ENCODE assay signal across 28 cellular contexts in the genomic region with DNA sequence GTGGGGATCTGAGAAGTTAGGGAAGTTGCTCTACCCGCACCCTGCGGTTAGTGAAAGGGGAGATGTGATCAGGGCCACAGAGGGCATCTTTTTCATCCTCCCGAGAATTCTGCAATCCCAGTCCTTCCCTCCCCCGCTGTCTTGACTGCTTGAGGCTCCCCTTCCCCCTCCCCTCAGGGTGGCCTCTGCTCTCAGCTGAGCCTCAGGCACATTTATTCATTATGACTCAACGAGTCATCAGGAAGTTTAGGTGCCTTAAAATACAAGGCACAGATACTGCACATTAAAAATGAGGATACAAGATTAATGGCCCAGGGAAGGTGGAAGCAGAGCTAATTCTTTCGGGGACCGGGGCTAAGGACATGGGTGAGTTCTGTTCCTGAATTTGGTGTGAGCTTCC.
DNase-seq lines count a peak whose midpoint lies in the region; ATAC-seq and TF ChIP-seq lines count a peak whose summit lies in the region.
"Had no signal": no experiment of that assay in that cellular context is flagged by ENCODE, and none has a peak within 500 bp of the region (broad histone marks: within the 10 kb centered on the region; RNA-seq: fewer than 3 reads in every experiment).

No MANE protein-coding gene starts in this region.

- TF ChIP-seq CTCF in PC-3 (conservative IDR thresholded peaks at IDR 0.05; ENCODE audit: low read depth, low read length): no peak
- TF ChIP-seq CTCF in foreskin fibroblast (IDR thresholded peaks at IDR 0.05; ENCODE audit: low read depth, low read length): no peak

- peak; percentile 46 for DNase-seq in EH (ENCODE audit: low read depth)
- peak; percentile 55 for DNase-seq in PC-3
- peak; percentile 17 to 50 for DNase-seq in foreskin fibroblast
- DNase-seq in stimulated activated effector memory CD8-positive, alpha-beta T cell treated with anti-CD3 and anti-CD28 coated beads, Interleukin-12 subunit alpha, Interleukin-12 subunit beta, amount 100 ng/mL, for 72 hours (ENCODE audit: low spot score in 2 of 2): no peak
- DNase-seq in head of caudate nucleus: no peak
- DNase-seq in NCI-H345 (lab: John Stamatoyannopoulos, UW): no peak
- no peak for DNase-seq in hepatic stellate cell (ENCODE audit: low spot score)
- DNase-seq: activated CD4-positive, alpha-beta memory T cell treated with anti-CD3 and anti-CD28 coated beads, Interleukin-2, amount 10 ng/mL, durations not matched to agents 7 days and 5 days; activated CD4-positive, CD25-positive, alpha-beta regulatory T cell; activated effector memory CD4-positive, alpha-beta T cell treated with Interleukin-2 at 50 U/mL for 16 hours; CD8-positive, alpha-beta memory T cell; effector memory CD4-positive, alpha-beta T cell; foreskin melanocyte; NCI-H1092 treated with DMSO at 0.1 percent for 48 hours; NCI-H1930; NCI-H226; NCI-H748 treated with DMSO at 0.1 percent for 48 hours; pancreas; SHP77; stimulated activated CD4-positive, alpha-beta T cell treated with anti-CD3 and anti-CD28 coated beads, Interleukin-12 subunit alpha, Interleukin-12 subunit beta, amount 100 ng/mL, for 4 hours; stimulated activated CD4-positive, alpha-beta T cell treated with anti-CD3 and anti-CD28 coated beads, Interleukin-4, amount 100 ng/mL, for 4 hours; stimulated activated naive CD4-positive, alpha-beta T cell treated with Interleukin-2 at 50 U/mL for 16 hours had no signal

- H3K9ac ChIP-seq in PC-3 (ENCODE audit: low read length): no peak overlapping the region

- H4K20me1 ChIP-seq in PC-3 (ENCODE audit: low read length): no peaks in the 10 kb centered on the region

- CTCF ChIA-PET in PC-3 (lab: Charles Lee): no interaction called here

- POLR2A ChIA-PET in PC-3 (lab: Charles Lee; ENCODE audit: unreplicated experiment): no interaction called here

- no peak overlapping the region for H3K4me3 ChIP-seq in PC-3 (ENCODE audit: low read length)
- H3K4me3 ChIP-seq in foreskin fibroblast (ENCODE audit: low read depth in 1 of 2, low read length in 2 of 2): no peak overlapping the region
- H3K4me3 ChIP-seq: GM12878, pancreas, thoracic aorta had no signal

- no peaks in the 10 kb centered on the region for H3K9me2 ChIP-seq in PC-3 (replicated peaks; ENCODE audit: low read length)

- H3K9me3 Mint-ChIP-seq in stimulated activated effector memory CD8-positive, alpha-beta T cell treated with anti-CD3 and anti-CD28 coated beads, Interleukin-12 subunit alpha, Interleukin-12 subunit beta, amount 100 ng/mL, for 72 hours: peaks cover 10% of the 10 kb centered on the region

- no peaks in the 10 kb centered on the region for H3K79me2 ChIP-seq in PC-3 (ENCODE audit: low read length)

- H3K4me2 ChIP-seq in PC-3 (ENCODE audit: low read length): peak overlapping the region; percentile 38

- no peaks in the 10 kb centered on the region for H3K36me3 ChIP-seq in PC-3 (ENCODE audit: low read depth, low read length)
- H3K36me3 ChIP-seq: pancreas, thoracic aorta had no signal

- peak; percentile 35 for ATAC-seq in PC-3
- no peak for ATAC-seq in stimulated activated effector memory CD8-positive, alpha-beta T cell treated with anti-CD3 and anti-CD28 coated beads, Interleukin-12 subunit alpha, Interleukin-12 subunit beta, amount 100 ng/mL, for 72 hours
- ATAC-seq: GM12878; HepG2; natural killer cell treated with Interleukin-12 subunit alpha and Interleukin-12 subunit beta and Interleukin-15 and Interleukin-18, amount 100 ng/mL, for 72 hours; pancreas; right cardiac atrium had no signal

- H3K36me3 Mint-ChIP-seq in stimulated activated effector memory CD8-positive, alpha-beta T cell treated with anti-CD3 and anti-CD28 coated beads, Interleukin-12 subunit alpha, Interleukin-12 subunit beta, amount 100 ng/mL, for 72 hours: no peaks in the 10 kb centered on the region

- H3K4me3 Mint-ChIP-seq in stimulated activated effector memory CD8-positive, alpha-beta T cell treated with anti-CD3 and anti-CD28 coated beads, Interleukin-12 subunit alpha, Interleukin-12 subunit beta, amount 100 ng/mL, for 72 hours: no peak overlapping the region
- H3K4me3 Mint-ChIP-seq: activated CD4-positive, alpha-beta memory T cell treated with anti-CD3 and anti-CD28 coated beads, Interleukin-2, amount 10 ng/mL, durations not matched to agents 7 days and 5 days; natural killer cell treated with Interleukin-12 subunit alpha and Interleukin-12 subunit beta and Interleukin-15 and Interleukin-18, amount 100 ng/mL, for 72 hours had no signal

- no peaks in the 10 kb centered on the region for H3F3A ChIP-seq in PC-3 (ENCODE audit: low read length, unreplicated experiment)

- no peaks in the 10 kb centered on the region for H3K9me3 ChIP-seq in PC-3 (ENCODE audit: low read length)
- H3K9me3 ChIP-seq: pancreas had no signal

- H3K4me1 Mint-ChIP-seq in stimulated activated effector memory CD8-positive, alpha-beta T cell treated with anti-CD3 and anti-CD28 coated beads, Interleukin-12 subunit alpha, Interleukin-12 subunit beta, amount 100 ng/mL, for 72 hours: peaks cover 9% of the 10 kb centered on the region
- H3K4me1 Mint-ChIP-seq: activated CD4-positive, alpha-beta memory T cell treated with anti-CD3 and anti-CD28 coated beads, Interleukin-2, amount 10 ng/mL, durations not matched to agents 7 days and 5 days had no signal

- H3K27ac Mint-ChIP-seq in stimulated activated effector memory CD8-positive, alpha-beta T cell treated with anti-CD3 and anti-CD28 coated beads, Interleukin-12 subunit alpha, Interleukin-12 subunit beta, amount 100 ng/mL, for 72 hours: peak overlapping the region; percentile 29
- H3K27ac Mint-ChIP-seq: activated CD4-positive, alpha-beta memory T cell treated with anti-CD3 and anti-CD28 coated beads, Interleukin-2, amount 10 ng/mL, durations not matched to agents 7 days and 5 days; natural killer cell treated with Interleukin-12 subunit alpha and Interleukin-12 subunit beta and Interleukin-15 and Interleukin-18, amount 100 ng/mL, for 72 hours had no signal

- H3K4me1 ChIP-seq in PC-3 (ENCODE audit: insufficient read depth, low read length): peaks cover 10% of the 10 kb centered on the region
- H3K4me1 ChIP-seq: pancreas had no signal

- no TSS peak for BruUV-seq in PC-3 (replicated peaks; lab: Mats Ljungman, UMichigan)

- H3K27ac ChIP-seq in PC-3 (ENCODE audit: low read length): no peak overlapping the region
- H3K27ac ChIP-seq: HL-60, pancreas, thoracic aorta had no signal

- intact Hi-C loops in PC-3 (cut with micrococcal nuclease): no loop called here
- intact Hi-C loops in head of caudate nucleus (cut with DNase I): no loop called here

- no peaks in the 10 kb centered on the region for H3K27me3 ChIP-seq in PC-3 (ENCODE audit: low read length)
- H3K27me3 ChIP-seq: pancreas had no signal

- no peak overlapping the region for H2AFZ ChIP-seq in PC-3 (ENCODE audit: low read length)

Comparison
In these comparisons a context has a peak if more than half of its experiments do, and no peak if none do; other contexts are left out.
1. DNase-seq: peak in EH (single experiment), PC-3 (single experiment) and foreskin fibroblast (2 of 2); none in stimulated activated effector memory CD8-positive, alpha-beta T cell treated with anti-CD3 and anti-CD28 coated beads, Interleukin-12 subunit alpha, Interleukin-12 subunit beta, amount 100 ng/mL, for 72 hours (0 of 2), head of caudate nucleus (0 of 42), NCI-H345 (single experiment) and hepatic stellate cell (single experiment).